ENCODE assay signal across 2 cellular contexts in the genomic region with DNA sequence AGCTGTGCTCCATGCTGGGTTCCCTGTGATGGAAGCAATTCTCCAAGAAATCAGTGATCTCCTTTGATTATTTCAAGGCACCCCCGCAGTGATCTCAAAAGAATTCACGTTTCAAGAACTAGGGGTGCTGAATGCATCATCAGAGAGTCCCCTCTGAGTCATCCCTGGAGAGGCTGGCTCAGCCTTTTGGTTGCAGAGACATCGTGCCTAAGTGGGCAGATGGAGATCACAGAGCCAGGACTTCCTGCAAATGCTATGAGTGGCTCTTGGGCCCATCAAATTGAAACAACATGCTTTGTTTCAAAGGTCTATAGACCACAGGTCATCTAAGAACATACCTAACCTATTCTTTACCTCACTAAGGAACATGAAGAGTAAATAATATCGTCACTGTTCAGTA.
TF ChIP-seq lines count a peak whose summit lies in the region.

No MANE protein-coding gene starts in this region.

TF ChIP-seq in HepG2, 621 proteins besides CTCF, POLR2A, EP300 and RAD21:
- TF ChIP-seq, protein P1, sequence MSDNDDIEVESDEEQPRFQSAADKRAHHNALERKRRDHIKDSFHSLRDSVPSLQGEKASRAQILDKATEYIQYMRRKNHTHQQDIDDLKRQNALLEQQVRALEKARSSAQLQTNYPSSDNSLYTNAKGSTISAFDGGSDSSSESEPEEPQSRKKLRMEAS (IDR thresholded peaks at IDR 0.05) = peak; percentile 46; the same call in 1 of the 2 replicates
- TF ChIP-seq, protein P2, sequence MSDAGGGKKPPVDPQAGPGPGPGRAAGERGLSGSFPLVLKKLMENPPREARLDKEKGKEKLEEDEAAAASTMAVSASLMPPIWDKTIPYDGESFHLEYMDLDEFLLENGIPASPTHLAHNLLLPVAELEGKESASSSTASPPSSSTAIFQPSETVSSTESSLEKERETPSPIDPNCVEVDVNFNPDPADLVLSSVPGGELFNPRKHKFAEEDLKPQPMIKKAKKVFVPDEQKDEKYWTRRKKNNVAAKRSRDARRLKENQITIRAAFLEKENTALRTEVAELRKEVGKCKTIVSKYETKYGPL (CRISPR knock-in tag; IDR thresholded peaks at IDR 0.05) = no peak
- TF ChIP-seq, protein P3, sequence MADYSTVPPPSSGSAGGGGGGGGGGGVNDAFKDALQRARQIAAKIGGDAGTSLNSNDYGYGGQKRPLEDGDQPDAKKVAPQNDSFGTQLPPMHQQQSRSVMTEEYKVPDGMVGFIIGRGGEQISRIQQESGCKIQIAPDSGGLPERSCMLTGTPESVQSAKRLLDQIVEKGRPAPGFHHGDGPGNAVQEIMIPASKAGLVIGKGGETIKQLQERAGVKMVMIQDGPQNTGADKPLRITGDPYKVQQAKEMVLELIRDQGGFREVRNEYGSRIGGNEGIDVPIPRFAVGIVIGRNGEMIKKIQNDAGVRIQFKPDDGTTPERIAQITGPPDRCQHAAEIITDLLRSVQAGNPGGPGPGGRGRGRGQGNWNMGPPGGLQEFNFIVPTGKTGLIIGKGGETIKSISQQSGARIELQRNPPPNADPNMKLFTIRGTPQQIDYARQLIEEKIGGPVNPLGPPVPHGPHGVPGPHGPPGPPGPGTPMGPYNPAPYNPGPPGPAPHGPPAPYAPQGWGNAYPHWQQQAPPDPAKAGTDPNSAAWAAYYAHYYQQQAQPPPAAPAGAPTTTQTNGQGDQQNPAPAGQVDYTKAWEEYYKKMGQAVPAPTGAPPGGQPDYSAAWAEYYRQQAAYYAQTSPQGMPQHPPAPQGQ (CRISPR knock-in tag; IDR thresholded peaks at IDR 0.05; ENCODE audit: borderline replicate concordance) = no peak
- no peak for TF ChIP-seq SOX13 (IDR thresholded peaks at IDR 0.05)
- TF ChIP-seq SOX13 (CRISPR knock-in tag; conservative IDR thresholded peaks at IDR 0.05 in 1 of 2, IDR thresholded peaks at IDR 0.05 in 1 of 2) = peak in 1 of 2 experiments; percentile 10; a peak in 1 of 4 replicates
- no peak for TF ChIP-seq ZNF383 (CRISPR knock-in tag; IDR thresholded peaks at IDR 0.05; ENCODE audit: borderline replicate concordance)
- peak; percentile 52; the same call in 1 of the 2 replicates for TF ChIP-seq FOSL2 (CRISPR knock-in tag; IDR thresholded peaks at IDR 0.05)
- TF ChIP-seq ZFX (CRISPR knock-in tag; IDR thresholded peaks at IDR 0.05; ENCODE audit: low read depth) = no peak
- TF ChIP-seq, protein P4, sequence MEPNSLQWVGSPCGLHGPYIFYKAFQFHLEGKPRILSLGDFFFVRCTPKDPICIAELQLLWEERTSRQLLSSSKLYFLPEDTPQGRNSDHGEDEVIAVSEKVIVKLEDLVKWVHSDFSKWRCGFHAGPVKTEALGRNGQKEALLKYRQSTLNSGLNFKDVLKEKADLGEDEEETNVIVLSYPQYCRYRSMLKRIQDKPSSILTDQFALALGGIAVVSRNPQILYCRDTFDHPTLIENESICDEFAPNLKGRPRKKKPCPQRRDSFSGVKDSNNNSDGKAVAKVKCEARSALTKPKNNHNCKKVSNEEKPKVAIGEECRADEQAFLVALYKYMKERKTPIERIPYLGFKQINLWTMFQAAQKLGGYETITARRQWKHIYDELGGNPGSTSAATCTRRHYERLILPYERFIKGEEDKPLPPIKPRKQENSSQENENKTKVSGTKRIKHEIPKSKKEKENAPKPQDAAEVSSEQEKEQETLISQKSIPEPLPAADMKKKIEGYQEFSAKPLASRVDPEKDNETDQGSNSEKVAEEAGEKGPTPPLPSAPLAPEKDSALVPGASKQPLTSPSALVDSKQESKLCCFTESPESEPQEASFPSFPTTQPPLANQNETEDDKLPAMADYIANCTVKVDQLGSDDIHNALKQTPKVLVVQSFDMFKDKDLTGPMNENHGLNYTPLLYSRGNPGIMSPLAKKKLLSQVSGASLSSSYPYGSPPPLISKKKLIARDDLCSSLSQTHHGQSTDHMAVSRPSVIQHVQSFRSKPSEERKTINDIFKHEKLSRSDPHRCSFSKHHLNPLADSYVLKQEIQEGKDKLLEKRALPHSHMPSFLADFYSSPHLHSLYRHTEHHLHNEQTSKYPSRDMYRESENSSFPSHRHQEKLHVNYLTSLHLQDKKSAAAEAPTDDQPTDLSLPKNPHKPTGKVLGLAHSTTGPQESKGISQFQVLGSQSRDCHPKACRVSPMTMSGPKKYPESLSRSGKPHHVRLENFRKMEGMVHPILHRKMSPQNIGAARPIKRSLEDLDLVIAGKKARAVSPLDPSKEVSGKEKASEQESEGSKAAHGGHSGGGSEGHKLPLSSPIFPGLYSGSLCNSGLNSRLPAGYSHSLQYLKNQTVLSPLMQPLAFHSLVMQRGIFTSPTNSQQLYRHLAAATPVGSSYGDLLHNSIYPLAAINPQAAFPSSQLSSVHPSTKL (CRISPR knock-in tag; IDR thresholded peaks at IDR 0.05) = peak; percentile 18; the same call in 1 of the 2 replicates
- TF ChIP-seq ZNF782 (CRISPR knock-in tag; IDR thresholded peaks at IDR 0.05; ENCODE audit: borderline replicate concordance) = no peak
- no peak for TF ChIP-seq ZBTB38 (CRISPR knock-in tag; IDR thresholded peaks at IDR 0.05)
- TF ChIP-seq NFYB (CRISPR knock-in tag; IDR thresholded peaks at IDR 0.05) = no peak
- TF ChIP-seq, protein P5, sequence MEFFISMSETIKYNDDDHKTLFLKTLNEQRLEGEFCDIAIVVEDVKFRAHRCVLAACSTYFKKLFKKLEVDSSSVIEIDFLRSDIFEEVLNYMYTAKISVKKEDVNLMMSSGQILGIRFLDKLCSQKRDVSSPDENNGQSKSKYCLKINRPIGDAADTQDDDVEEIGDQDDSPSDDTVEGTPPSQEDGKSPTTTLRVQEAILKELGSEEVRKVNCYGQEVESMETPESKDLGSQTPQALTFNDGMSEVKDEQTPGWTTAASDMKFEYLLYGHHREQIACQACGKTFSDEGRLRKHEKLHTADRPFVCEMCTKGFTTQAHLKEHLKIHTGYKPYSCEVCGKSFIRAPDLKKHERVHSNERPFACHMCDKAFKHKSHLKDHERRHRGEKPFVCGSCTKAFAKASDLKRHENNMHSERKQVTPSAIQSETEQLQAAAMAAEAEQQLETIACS (CRISPR knock-in tag; IDR thresholded peaks at IDR 0.05) = no peak

TF ChIP-seq in HEK293T, 16 proteins besides CTCF, POLR2A, EP300 and RAD21 (continued from another document):
- TF ChIP-seq BHLHE40 (IDR thresholded peaks at IDR 0.05; ENCODE audit: borderline replicate concordance) (no peak), ELF4 (IDR thresholded peaks at IDR 0.05) (no peak), FOXA1 (IDR thresholded peaks at IDR 0.05) (no peak), SP1 (IDR thresholded peaks at IDR 0.05) (no peak), CTBP1 (IDR thresholded peaks at IDR 0.05; ENCODE audit: borderline replicate concordance) (no peak), HDGF (IDR thresholded peaks at IDR 0.05; ENCODE audit: borderline replicate concordance) (no peak), NFRKB (IDR thresholded peaks at IDR 0.05) (no peak), ZNF384 (IDR thresholded peaks at IDR 0.05) (no peak), LEF1 (IDR thresholded peaks at IDR 0.05; ENCODE audit: borderline replicate concordance) (no peak), FOXM1 (IDR thresholded peaks at IDR 0.05; ENCODE audit: borderline replicate concordance) (no peak)
